Comparison of ENCODE assay signal across 26 cellular contexts in genomic region chr10:13473986-13474385, GRCh38.
"Had no signal": no experiment of that assay in that cellular context is flagged by ENCODE, and none has a peak within 500 bp of the region (broad histone marks: within the 10 kb centered on the region; RNA-seq: fewer than 3 reads in every experiment).

No MANE protein-coding gene starts in this region.

- H3K4me1 ChIP-seq: stomach, suprapubic skin, testis, thyroid gland, tibial artery, tibial nerve, transverse colon, upper lobe of left lung, upper lobe of right lung, uterus, vagina had no signal

- H3K4me3 ChIP-seq: stomach, suprapubic skin, testis, thoracic aorta, thyroid gland, tibial artery, tibial nerve, transverse colon, upper lobe of left lung, upper lobe of right lung, uterus, vagina had no signal

- DNase-seq: stimulated activated CD4-positive, alpha-beta T cell treated with anti-CD3 and anti-CD28 coated beads, Interleukin-2, amount 100 ng/mL, for 48 hours; stimulated activated CD4-positive, alpha-beta T cell treated with anti-CD3 and anti-CD28 coated beads, Interleukin-4, amount 100 ng/mL, for 1 hour; stimulated activated CD4-positive, alpha-beta T cell treated with anti-CD3 and anti-CD28 coated beads, Interleukin-4, amount 100 ng/mL, for 24 hours; stimulated activated CD4-positive, alpha-beta T cell treated with anti-CD3 and anti-CD28 coated beads, Interleukin-4, amount 100 ng/mL, for 4 hours; stimulated activated CD8-positive, alpha-beta memory T cell treated with anti-CD3 and anti-CD28 coated beads, Interleukin-4, amount 100 ng/mL, for 48 hours; stimulated activated naive B cell treated with anti-CD40 and anti-IgM and Interleukin-4, amounts not matched to agents 10 μg/mL and 1 μg/mL and 100 μg/mL, for 72 hours; stimulated activated naive CD4-positive, alpha-beta T cell; stimulated activated naive CD4-positive, alpha-beta T cell treated with Interleukin-2 at 50 U/mL for 16 hours; stimulated activated naive CD8-positive, alpha-beta T cell treated with anti-CD3 and anti-CD28 coated beads, Interleukin-15, amount 100 ng/mL, for 72 hours; stimulated activated naive CD8-positive, alpha-beta T cell treated with anti-CD3 and anti-CD28 coated beads, Interleukin-15, Interleukin-2, amounts not matched to agents 100 U/mL and 50 U/mL, for 24 hours; stomach; substantia nigra; testis; thyroid gland; tibial artery; transverse colon; trophoblast cell; upper lobe of left lung; upper lobe of right lung; uterus had no signal

- H3K9me3 ChIP-seq: stomach, suprapubic skin, testis, thoracic aorta, thyroid gland, tibial artery, tibial nerve, transverse colon, upper lobe of left lung, upper lobe of right lung, uterus, vagina had no signal

- H3K27me3 ChIP-seq: stomach, suprapubic skin, testis, thyroid gland, tibial artery, tibial nerve, transverse colon, upper lobe of left lung, upper lobe of right lung, uterus, vagina had no signal

- H3K27ac ChIP-seq: stomach, suprapubic skin, testis, thoracic aorta, thyroid gland, tibial artery, tibial nerve, transverse colon, upper lobe of left lung, upper lobe of right lung, uterus, vagina had no signal

- ATAC-seq: stimulated activated effector memory CD8-positive, alpha-beta T cell treated with anti-CD3 and anti-CD28 coated beads, Interleukin-12 subunit alpha, Interleukin-12 subunit beta, amount 100 ng/mL, for 72 hours; stimulated activated memory B cell treated with anti-CD40 and anti-IgM and Interleukin-4, amounts not matched to agents 10 μg/mL and 1 μg/mL and 100 μg/mL, for 72 hours; stimulated activated naive B cell treated with anti-CD40 and anti-IgM and Interleukin-4, amounts not matched to agents 10 μg/mL and 1 μg/mL and 100 μg/mL, for 72 hours; stimulated activated naive CD8-positive, alpha-beta T cell treated with anti-CD3 and anti-CD28 coated beads, Interleukin-15, amount 100 ng/mL, for 72 hours; stimulated activated naive CD8-positive, alpha-beta T cell treated with anti-CD3 and anti-CD28 coated beads, Interleukin-15, Interleukin-2, amounts not matched to agents 100 U/mL and 50 U/mL, for 24 hours; upper lobe of right lung had no signal

- H3K36me3 ChIP-seq: suprapubic skin, transverse colon, upper lobe of right lung, uterus, vagina had no signal
